ENCODE assay signal across 1 cellular context in the genomic region with DNA sequence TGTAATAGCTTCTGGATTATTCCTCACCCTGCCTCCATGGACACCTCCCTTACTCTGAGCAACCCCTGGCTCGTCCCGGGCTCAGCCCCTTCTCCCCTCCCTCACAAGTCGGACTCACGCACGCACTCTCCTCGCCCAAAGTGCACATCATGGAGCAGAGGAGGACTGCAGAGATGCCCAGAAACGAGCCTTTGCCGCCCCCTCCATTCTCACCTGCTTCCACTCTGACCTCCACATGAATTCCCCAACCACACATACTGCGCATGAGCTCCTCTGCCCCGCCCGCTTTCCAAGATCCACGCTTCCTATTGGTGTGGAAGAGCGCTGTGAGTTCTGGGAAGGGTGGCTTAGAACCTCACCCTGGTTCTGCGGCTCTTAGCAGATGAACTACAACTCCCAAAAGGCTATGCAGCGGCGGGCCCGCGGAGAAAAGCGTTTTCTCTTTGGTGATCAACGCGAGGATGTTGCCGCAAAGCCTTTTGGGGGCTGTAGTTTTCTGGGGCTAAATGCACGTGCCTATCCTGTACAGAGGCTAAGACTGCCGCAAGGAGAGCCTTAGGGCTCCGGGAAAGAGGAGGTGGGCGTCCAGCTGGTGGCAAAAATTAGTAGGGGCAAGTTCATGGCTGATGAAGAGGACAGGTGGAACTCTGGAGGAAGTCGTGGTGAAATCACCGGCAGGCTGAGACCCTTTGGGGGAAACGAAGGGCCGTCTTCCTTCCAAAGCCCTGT.
A peak's percentile ranks its signal among the peaks of the same experiment; 100 is the strongest.
TF ChIP-seq lines count a peak whose summit lies in the region.

TSS of gene PHB1 (minus strand) at position 261 of the 729 bp plus-strand sequence. CDS start 1,618 bp downstream, outside the sequence.

TF ChIP-seq in SK-N-SH, 30 proteins besides CTCF, POLR2A, EP300 and RAD21 (continued from another document):
- peak; percentile 97 for TF ChIP-seq ZBTB33 (IDR thresholded peaks at IDR 0.05; ENCODE audit: borderline replicate concordance, low read depth)
- TF ChIP-seq ELF1 (IDR thresholded peaks at IDR 0.05) = peak; percentile 55; the same call in 1 of the 2 replicates
- TF ChIP-seq NFIC (IDR thresholded peaks at IDR 0.05; ENCODE audit: borderline replicate concordance) = no peak
- no peak for TF ChIP-seq TEAD4 (IDR thresholded peaks at IDR 0.05; ENCODE audit: borderline replicate concordance, insufficient read depth)
- peak; percentile 90; the same call in 1 of the 2 replicates for TF ChIP-seq SIN3A (IDR thresholded peaks at IDR 0.05; ENCODE audit: borderline replicate concordance, low read depth, low read length)
- TF ChIP-seq RCOR1 (IDR thresholded peaks at IDR 0.05; ENCODE audit: low read length) = no peak
- no peak for TF ChIP-seq MEF2A (IDR thresholded peaks at IDR 0.05; ENCODE audit: borderline replicate concordance, low read depth)
- peak; percentile 65 for TF ChIP-seq GABPA (IDR thresholded peaks at IDR 0.05; ENCODE audit: low read depth)
- peak; percentile 99 for TF ChIP-seq CHD2 (IDR thresholded peaks at IDR 0.05; ENCODE audit: low read length, partially characterized antibody)
- TF ChIP-seq GATA2 (CRISPR knock-in tag; IDR thresholded peaks at IDR 0.05) = no peak
- TF ChIP-seq USF1 (IDR thresholded peaks at IDR 0.05; ENCODE audit: borderline replicate concordance, low read depth) = no peak
